18 cellular contexts compared by ENCODE assay signal in the genomic region with DNA sequence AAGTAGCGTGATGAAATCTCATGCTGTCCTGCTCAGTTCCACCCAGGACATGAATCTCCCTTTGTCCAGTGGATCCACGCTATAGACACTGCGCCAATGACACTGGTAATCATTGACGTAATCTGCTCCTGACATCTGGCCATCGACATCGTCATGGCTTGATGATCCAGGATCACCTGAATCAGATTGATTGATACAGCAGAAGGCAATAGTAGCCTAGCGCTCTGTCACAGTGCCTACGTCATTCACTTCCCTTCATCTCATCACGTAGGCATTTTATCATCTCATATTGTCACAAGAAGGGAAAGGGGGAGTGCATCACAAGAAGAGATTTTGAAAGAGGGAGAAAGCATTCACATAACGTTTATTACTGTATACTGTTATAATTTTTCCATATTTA.
A peak's percentile ranks its signal among the peaks of the same experiment; 100 is the strongest.
DNase-seq lines count a peak whose midpoint lies in the region; ATAC-seq, FAIRE-seq and TF ChIP-seq lines count a peak whose summit lies in the region.
"Had no signal": no experiment of that assay in that cellular context is flagged by ENCODE, and none has a peak within 500 bp of the region (broad histone marks: within the 10 kb centered on the region; RNA-seq: fewer than 3 reads in every experiment).

No MANE protein-coding gene starts in this region.

- 72 to 73% methylated on average over 10 of the region's 10 CpGs for WGBS in GM23248 (ENCODE audit: low coverage in 1 of 2, low lambda C conversion rate in 2 of 2, missing lambda C conversion rate in 2 of 2), 2 experiments
- WGBS in IMR-90 (ENCODE audit: extremely low coverage in 2 of 2, insufficient read length in 1 of 2), 2 experiments: 86% methylated on average over 6 of the region's 10 CpGs; no CpG with 5 or more reads in 1 of the 2 experiments
- 6% methylated on average over 10 of the region's 10 CpGs for WGBS in K562 (ENCODE audit: insufficient coverage, low coverage, missing lambda C conversion rate)

- peak overlapping the region; percentile 88; the same call in 1 of the 2 replicates for H3K18ac ChIP-seq in IMR-90 (ENCODE audit: low read depth, low read length)

- H3K36me3 Mint-ChIP-seq in osteocyte (ENCODE audit: unreplicated experiment): peaks cover 4% of the 10 kb centered on the region
- H3K36me3 Mint-ChIP-seq: CD4-positive, CD25-positive, alpha-beta regulatory T cell had no signal

- no peak for ATAC-seq in IMR-90 (ENCODE audit: low read depth)
- ATAC-seq in K562: no peak

- CTCF ChIA-PET in IMR-90 (lab: Yijun Ruan, JAX) (no interaction called here), K562 (lab: Yijun Ruan, JAX; ENCODE audit: low intra/inter-chr PET ratio) (no interaction called here)

- TF ChIP-seq EP300 in K562 (IDR thresholded peaks at IDR 0.05; ENCODE audit: low read length): no peak

- no peak overlapping the region for H3K56ac ChIP-seq in IMR-90 (ENCODE audit: extremely low read depth, insufficient read depth, low read length)

- peak overlapping the region; percentile 86; the same call in 1 of the 2 replicates for H4K5ac ChIP-seq in IMR-90 (ENCODE audit: low read depth, low read length)

- H3K23ac ChIP-seq in IMR-90 (ENCODE audit: low read depth, low read length): 0 out of 2 replicates have a peak overlapping the region, but pooled peaks have one; percentile 0

- H2BK120ac ChIP-seq in IMR-90 (ENCODE audit: low read depth, low read length): peak overlapping the region; percentile 44

- TF ChIP-seq POLR2A in IMR-90 (IDR thresholded peaks at IDR 0.05; ENCODE audit: low read depth, low read length): no peak
- no peak for TF ChIP-seq POLR2A in K562 (conservative IDR thresholded peaks at IDR 0.05)

- H3K79me2 ChIP-seq in GM23248 (ENCODE audit: insufficient read depth): no peaks in the 10 kb centered on the region
- H3K79me2 ChIP-seq in K562 (ENCODE audit: control insufficient read depth, insufficient read depth, low read length): no peaks in the 10 kb centered on the region

- peak overlapping the region; percentile 23; the same call in 1 of the 2 replicates for H2BK20ac ChIP-seq in IMR-90 (ENCODE audit: low read depth, low read length)

- H3K4me3 Mint-ChIP-seq in osteocyte (ENCODE audit: unreplicated experiment): no peak overlapping the region
- H3K4me3 Mint-ChIP-seq: B cell had no signal

- peak overlapping the region; percentile 25 to 61; a peak in 3 of 4 replicates for H4K8ac ChIP-seq in IMR-90 (ENCODE audit: low read depth in 2 of 2, low read length in 2 of 2)

- intact Hi-C loops in IMR-90 (cut with micrococcal nuclease) (no loop called here), K562 (cut with micrococcal nuclease) (no loop called here)

- H3K27ac Mint-ChIP-seq in osteocyte (ENCODE audit: unreplicated experiment): peak overlapping the region; percentile 67
- H3K27ac Mint-ChIP-seq: B cell; CD4-positive, CD25-positive, alpha-beta regulatory T cell had no signal

- H3K4me3 ChIP-seq in GM23248 (no peak overlapping the region), IMR-90 (ENCODE audit: insufficient read depth, low read depth, low read length) (no peak overlapping the region), K562 (no peak overlapping the region), BE2C (ENCODE audit: low read depth, low read length) (no peak overlapping the region)

- H2BK15ac ChIP-seq in IMR-90 (ENCODE audit: low read depth, low read length): peak overlapping the region; percentile 40; the same call in 1 of the 3 replicates

- H3F3A ChIP-seq in GM23248 (ENCODE audit: insufficient read depth): no peaks in the 10 kb centered on the region

- BruUV-seq in IMR-90 (replicated peaks; lab: Mats Ljungman, UMichigan) (no TSS peak), K562 (replicated peaks; lab: Mats Ljungman, UMichigan) (no TSS peak)

- H2AK9ac ChIP-seq in IMR-90 (replicated peaks; ENCODE audit: low read depth, low read length, poor library complexity): no peak overlapping the region

- peaks cover 0 to 33% of the 10 kb centered on the region in 2 experiments; a peak in 3 of 4 replicates for H3K79me1 ChIP-seq in IMR-90 (ENCODE audit: low read depth in 1 of 2, low read length in 2 of 2)

- H3K9me2 ChIP-seq in GM23248 (ENCODE audit: insufficient read depth): no peaks in the 10 kb centered on the region; the same call in 1 of the 2 replicates

- dilution Hi-C loops in IMR-90 (cut with HindIII; ENCODE audit: low sequenced_read_pairs, unreplicated experiment): no loop called here

- peak; percentile 70 for FAIRE-seq in K562 (lab: Jason Lieb, UNC)
- FAIRE-seq: D721Med, GM12892, GM18507, H54 had no signal

- H3K9me1 ChIP-seq in IMR-90 (ENCODE audit: insufficient read depth, low read length) (peaks cover 12% of the 10 kb centered on the region), K562 (ENCODE audit: control insufficient read depth, insufficient read depth, low read length) (no peaks in the 10 kb centered on the region)

- H3K27me3 Mint-ChIP-seq in osteocyte (ENCODE audit: unreplicated experiment): no peaks in the 10 kb centered on the region
- H3K27me3 Mint-ChIP-seq: CD4-positive, CD25-positive, alpha-beta regulatory T cell had no signal

- H3K4me1 Mint-ChIP-seq in osteocyte (ENCODE audit: unreplicated experiment): peaks cover 55% of the 10 kb centered on the region
- H3K4me1 Mint-ChIP-seq: B cell; CD4-positive, CD25-positive, alpha-beta regulatory T cell had no signal

- no peak for DNase-seq in GM23248
- DNase-seq in IMR-90: no peak
- no peak for DNase-seq in K562 (ENCODE audit: extremely low read depth in 1 of 4, low spot score in 3 of 4)
- no peak for DNase-seq in osteocyte (ENCODE audit: extremely low spot score, unreplicated experiment)
- DNase-seq in BE2C: no peak
- DNase-seq in GOT3 (lab: John Stamatoyannopoulos, UW): no peak
- no peak for DNase-seq in NCI-H2171 (lab: John Stamatoyannopoulos, UW)
- DNase-seq: C1 segment of cervical spinal cord; Caco-2; CD4-positive, CD25-positive, alpha-beta regulatory T cell; GDM1; HCEC 1CT had no signal

- H3K27me3 ChIP-seq in GM23248 (replicated peaks; ENCODE audit: insufficient read depth) (no peaks in the 10 kb centered on the region), IMR-90 (ENCODE audit: control insufficient read depth, insufficient read depth, low read length) (no peaks in the 10 kb centered on the region), K562 (ENCODE audit: control insufficient read depth in 2 of 2, insufficient read depth in 2 of 2, low read length in 2 of 2) (peaks cover 0 to 10% of the 10 kb centered on the region in 2 experiments; a peak in 2 of 5 replicates), BE2C (no peaks in the 10 kb centered on the region)

- H2AFZ ChIP-seq in GM23248 (no peak overlapping the region), IMR-90 (replicated peaks; ENCODE audit: low read length, poor library complexity) (no peak overlapping the region), K562 (ENCODE audit: low read depth, low read length) (no peak overlapping the region)

- H4K20me1 ChIP-seq in GM23248 (ENCODE audit: insufficient read depth) (no peaks in the 10 kb centered on the region), IMR-90 (ENCODE audit: insufficient read depth, low read length) (no peaks in the 10 kb centered on the region), K562 (replicated peaks; ENCODE audit: control insufficient read depth, insufficient read depth, low read length) (no peaks in the 10 kb centered on the region; the same call in 1 of the 2 replicates)

- POLR2A ChIA-PET in IMR-90 (lab: Charles Lee; ENCODE audit: unreplicated experiment) (no interaction called here), K562 (lab: Yijun Ruan, JAX) (no interaction called here)

- no peak overlapping the region for H3K9ac ChIP-seq in GM23248
- H3K9ac ChIP-seq in IMR-90 (ENCODE audit: low read depth, low read length): no peak overlapping the region
- H3K9ac ChIP-seq in K562 (ENCODE audit: insufficient read depth in 1 of 2, low read depth in 2 of 2, low read length in 2 of 2): no peak overlapping the region

- H2AK5ac ChIP-seq in IMR-90 (ENCODE audit: low read depth, low read length): peak overlapping the region; percentile 95; the same call in 1 of the 2 replicates

- in situ Hi-C loops in GM23248 (cut with MboI) (no loop called here), IMR-90 (cut with MboI; ENCODE audit: low sequenced_read_pairs) (no loop called here), K562 (cut with MboI) (no loop called here)

- peaks cover 6% of the 10 kb centered on the region for H3K9me3 Mint-ChIP-seq in osteocyte (ENCODE audit: unreplicated experiment)

- peak overlapping the region; percentile 46 for H3K14ac ChIP-seq in IMR-90 (replicated peaks; ENCODE audit: low read depth, low read length)

- peak overlapping the region; percentile 82 for H4K91ac ChIP-seq in IMR-90 (ENCODE audit: insufficient read depth, low read depth, low read length)

- H3K4me1 ChIP-seq in GM23248 (ENCODE audit: insufficient read depth): peaks cover 7% of the 10 kb centered on the region; the same call in 1 of the 2 replicates
- H3K4me1 ChIP-seq in IMR-90 (ENCODE audit: control insufficient read depth, insufficient read depth, low read length): peaks cover 11% of the 10 kb centered on the region
- no peaks in the 10 kb centered on the region for H3K4me1 ChIP-seq in K562 (replicated peaks in 1 of 2; ENCODE audit: control insufficient read depth in 2 of 2, insufficient read depth in 2 of 2, low read length in 2 of 2)
- peaks cover 1% of the 10 kb centered on the region for H3K4me1 ChIP-seq in BE2C

- TF ChIP-seq CTCF in IMR-90 (conservative IDR thresholded peaks at IDR 0.05; ENCODE audit: low read depth, low read length) (no peak), K562 (IDR thresholded peaks at IDR 0.05 in 2 of 3, conservative IDR thresholded peaks at IDR 0.05 in 1 of 3; ENCODE audit: insufficient read depth in 2 of 3, low read depth in 1 of 3, low read length in 3 of 3) (no peak), osteocyte (IDR thresholded peaks at IDR 0.05) (no peak), BE2C (IDR thresholded peaks at IDR 0.05; ENCODE audit: low read depth, low read length) (no peak)

- no peak overlapping the region for H3K27ac ChIP-seq in GM23248
- no peak overlapping the region for H3K27ac ChIP-seq in IMR-90 (ENCODE audit: insufficient read depth, low read length)
- no peak overlapping the region for H3K27ac ChIP-seq in K562 (ENCODE audit: extremely low read depth, low read depth, low read length)
- H3K27ac ChIP-seq: HL-60 had no signal

- H3K9me3 ChIP-seq in GM23248 (ENCODE audit: low read depth) (no peaks in the 10 kb centered on the region), IMR-90 (ENCODE audit: control insufficient read depth, insufficient read depth, low read length) (no peaks in the 10 kb centered on the region), K562 (replicated peaks; ENCODE audit: control insufficient read depth, insufficient read depth, low read depth, low read length) (no peaks in the 10 kb centered on the region), BE2C (no peaks in the 10 kb centered on the region)
- H3K9me3 ChIP-seq: Caco-2 had no signal

- TF ChIP-seq RAD21 in IMR-90 (IDR thresholded peaks at IDR 0.05; ENCODE audit: low read length) (no peak), K562 (CRISPR knock-in tag; conservative IDR thresholded peaks at IDR 0.05 in 1 of 2, IDR thresholded peaks at IDR 0.05 in 1 of 2) (no peak)

- peak overlapping the region; percentile 90 for H3K4ac ChIP-seq in IMR-90 (ENCODE audit: low read depth, low read length)

- H2BK5ac ChIP-seq in IMR-90 (ENCODE audit: low read depth, low read length, poor library complexity, severe bottlenecking): no peak overlapping the region

- H3K4me2 ChIP-seq in GM23248 (ENCODE audit: unreplicated experiment) (peak overlapping the region; percentile 3), IMR-90 (ENCODE audit: low read depth, low read length) (no peak overlapping the region), K562 (ENCODE audit: insufficient read depth, low read length) (peak overlapping the region; percentile 53; the same call in 1 of the 2 replicates)

- no peaks in the 10 kb centered on the region for H3K36me3 ChIP-seq in GM23248 (ENCODE audit: low read depth)
- no peaks in the 10 kb centered on the region for H3K36me3 ChIP-seq in IMR-90 (ENCODE audit: control insufficient read depth, insufficient read depth, low read length)
- H3K36me3 ChIP-seq in K562 (ENCODE audit: control insufficient read depth, insufficient read depth, low read length): no peaks in the 10 kb centered on the region
- H3K36me3 ChIP-seq in BE2C: no peaks in the 10 kb centered on the region
